16 cellular contexts compared by ENCODE assay signal in the genomic region with DNA sequence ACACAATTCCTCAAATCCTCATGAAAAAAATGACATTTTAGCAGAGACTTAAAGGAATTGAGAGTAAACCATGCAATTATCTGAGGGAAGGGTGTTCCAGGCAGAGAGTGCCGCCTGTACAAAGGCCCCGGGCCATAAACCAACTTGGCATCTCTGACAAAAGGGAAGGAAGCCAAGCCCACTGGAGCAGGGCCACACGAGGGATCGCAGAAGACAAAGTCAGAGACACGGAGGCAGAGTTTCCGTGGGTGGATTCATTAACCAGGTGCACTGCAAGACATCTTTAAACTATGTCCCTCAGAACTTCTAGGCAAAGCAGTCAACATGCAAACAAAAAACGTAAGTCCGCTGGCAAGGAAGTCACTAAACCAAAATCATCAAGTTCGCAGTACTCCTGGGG.
DNase-seq lines count a peak whose midpoint lies in the region; ATAC-seq and TF ChIP-seq lines count a peak whose summit lies in the region.
"Had no signal": no experiment of that assay in that cellular context is flagged by ENCODE, and none has a peak within 500 bp of the region (broad histone marks: within the 10 kb centered on the region; RNA-seq: fewer than 3 reads in every experiment).

No MANE protein-coding gene starts in this region.

- no peaks in the 10 kb centered on the region for H3K79me2 ChIP-seq in OCI-LY7 (ENCODE audit: insufficient read depth, low read depth, low read length)

- intact Hi-C loops in OCI-LY7 (cut with micrococcal nuclease; ENCODE audit: unreplicated experiment): no loop called here
- intact Hi-C loops in left ventricle myocardium inferior (cut with micrococcal nuclease): no loop called here

- TF ChIP-seq CTCF in GM10248 (IDR thresholded peaks at IDR 0.05; ENCODE audit: control extremely low read depth, extremely low read depth, low read depth, missing control alignments) (no peak), OCI-LY7 (conservative IDR thresholded peaks at IDR 0.05; ENCODE audit: low read length) (no peak), left ventricle myocardium inferior (IDR thresholded peaks at IDR 0.05; ENCODE audit: borderline replicate concordance) (no peak)

- no peak for ATAC-seq in HG03439 (IDR thresholded peaks at IDR 0.05; ENCODE audit: unreplicated experiment)

- no TSS peak for BruUV-seq in OCI-LY7 (replicated peaks; lab: Mats Ljungman, UMichigan)

- H2AFZ ChIP-seq in OCI-LY7 (ENCODE audit: low read length): no peak overlapping the region

- H3K27me3 ChIP-seq in left ventricle myocardium inferior (ENCODE audit: low read depth): no peaks in the 10 kb centered on the region
- H3K27me3 ChIP-seq: esophagus muscularis mucosa, SJSA1, stomach had no signal

- CTCF ChIA-PET in GM10248 (lab: Yijun Ruan, JAX) (interaction anchor here (1.0 kb wide), 1 partner anchor 9 kb away, joined by 3 read pairs; no protein-coding TSS in a partner anchor), OCI-LY7 (lab: Charles Lee; ENCODE audit: unreplicated experiment) (no interaction called here)

- H3K27ac ChIP-seq in OCI-LY7 (ENCODE audit: low read depth, low read length, poor library complexity, severe bottlenecking): no peak overlapping the region
- no peak overlapping the region for H3K27ac ChIP-seq in left ventricle myocardium inferior (replicated peaks)
- H3K27ac ChIP-seq: esophagus muscularis mucosa, SJSA1, stomach had no signal

- H3K4me1 ChIP-seq in OCI-LY7 (ENCODE audit: insufficient read depth, low read length, poor library complexity, severe bottlenecking): peaks cover 11% of the 10 kb centered on the region
- peaks cover 37% of the 10 kb centered on the region for H3K4me1 ChIP-seq in left ventricle myocardium inferior
- H3K4me1 ChIP-seq: SJSA1 had no signal

- H3K36me3 ChIP-seq in OCI-LY7 (ENCODE audit: insufficient read depth, low read length): peaks cover 11% of the 10 kb centered on the region; the same call in 1 of the 2 replicates
- no peaks in the 10 kb centered on the region for H3K36me3 ChIP-seq in left ventricle myocardium inferior
- H3K36me3 ChIP-seq: esophagus muscularis mucosa, SJSA1, stomach had no signal

- H3K9me3 ChIP-seq in OCI-LY7 (ENCODE audit: low read length) (peaks cover 15% of the 10 kb centered on the region; the same call in 1 of the 2 replicates), left ventricle myocardium inferior (replicated peaks) (no peaks in the 10 kb centered on the region)
- H3K9me3 ChIP-seq: esophagus muscularis mucosa, SJSA1 had no signal

- H3K4me3 ChIP-seq in OCI-LY7 (ENCODE audit: low read depth, low read length, poor library complexity, severe bottlenecking) (no peak overlapping the region), left ventricle myocardium inferior (peak overlapping the region; percentile 18)
- H3K4me3 ChIP-seq: esophagus muscularis mucosa, SJSA1, stomach had no signal

- H3K4me2 ChIP-seq in OCI-LY7 (ENCODE audit: low read length): peak overlapping the region; percentile 10; the same call in 1 of the 2 replicates

- H4K20me1 ChIP-seq in OCI-LY7 (ENCODE audit: insufficient read depth, low read length): no peaks in the 10 kb centered on the region

- POLR2A ChIA-PET in GM10248 (lab: Yijun Ruan, JAX): no interaction called here
- POLR2A ChIA-PET in OCI-LY7 (lab: Charles Lee): interaction anchor here (1.0 kb wide), 1 partner anchor 11 kb away, joined by 3 read pairs; no protein-coding TSS in a partner anchor

- no peaks in the 10 kb centered on the region for H3K9me2 ChIP-seq in OCI-LY7 (ENCODE audit: insufficient read depth, low read length)

- DNase-seq in Ammon's horn (ENCODE audit: low spot score) (peak; percentile 55), GM10248 (ENCODE audit: extremely low spot score) (peak; percentile 32), OCI-LY7 (ENCODE audit: low spot score) (peak; percentile 15), left ventricle myocardium inferior (no peak), SIG-M5 treated with dmso at 0.1 percent for 504 hours (lab: John Stamatoyannopoulos, UW; ENCODE audit: unreplicated experiment) (no peak), LoVo (ENCODE audit: low spot score) (no peak)
- DNase-seq in central memory CD4-positive, alpha-beta T cell: no peak
- DNase-seq: activated CD4-positive, CD25-positive, alpha-beta regulatory T cell; activated gamma-delta T cell; NCI-H1092; NCI-H526; stimulated activated CD4-positive, alpha-beta T cell treated with anti-CD3 and anti-CD28 coated beads, Interleukin-4, amount 100 ng/mL, for 4 hours; stomach had no signal

Comparison
In these comparisons a context has a peak if more than half of its experiments do, and no peak if none do; other contexts are left out.
1. DNase-seq: peak in Ammon's horn (single experiment), GM10248 (single experiment) and OCI-LY7 (single experiment); none in left ventricle myocardium inferior (single experiment), SIG-M5 treated with dmso at 0.1 percent for 504 hours (single experiment), central memory CD4-positive, alpha-beta T cell (single experiment) and LoVo (single experiment).